ENCODE assay signal across 8 cellular contexts in the genomic region with DNA sequence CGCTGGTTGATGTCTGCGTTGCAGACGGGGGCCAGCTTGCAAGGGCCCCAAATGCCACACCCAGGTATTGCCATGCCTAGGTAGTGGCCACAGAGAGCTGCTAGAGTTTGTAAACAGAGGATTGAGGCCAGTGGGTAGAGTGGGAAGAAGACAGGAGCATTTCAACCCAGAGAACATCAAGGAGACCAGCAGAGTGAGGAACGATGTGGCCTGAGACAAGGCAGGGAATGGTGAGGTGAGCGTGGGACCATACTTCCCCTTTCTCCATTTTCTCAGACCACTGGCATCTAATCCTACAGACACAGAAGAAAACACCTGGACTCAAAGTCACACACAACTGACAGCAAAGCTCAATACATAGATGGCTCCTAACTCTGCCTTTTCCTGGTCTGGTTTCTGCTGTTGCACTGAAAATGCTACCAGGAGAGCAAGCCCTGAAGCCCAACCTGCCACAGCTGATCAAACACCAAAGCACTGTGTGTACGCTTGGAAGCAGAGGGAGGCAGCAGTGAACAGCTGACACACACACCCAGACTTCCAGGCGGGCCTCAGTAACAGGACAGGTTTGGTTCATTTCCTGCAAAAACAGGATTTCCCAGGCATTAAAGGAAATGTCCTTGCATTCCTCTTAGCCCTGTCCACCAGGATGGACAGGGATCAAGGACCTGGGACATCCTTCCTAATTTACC. TPM values are rescaled to one million over a fixed set of nuclear protein-coding genes. Genes with fewer than 3 reads are reported as not detected.
A peak's percentile ranks its signal among the peaks of the same experiment; 100 is the strongest.
DNase-seq lines count a peak whose midpoint lies in the region; ATAC-seq and TF ChIP-seq lines count a peak whose summit lies in the region.

No MANE protein-coding gene starts in this region.

- no peak overlapping the region for H3K27ac ChIP-seq in SK-N-SH (ENCODE audit: low read depth in 2 of 2, low read length in 1 of 2)
- H3K27ac ChIP-seq in subcutaneous abdominal adipose tissue (ENCODE audit: low read depth, low read length): no peak overlapping the region

- no peak overlapping the region for H2AFZ ChIP-seq in SK-N-SH (ENCODE audit: low read depth)

- H3K36me3 Mint-ChIP-seq in activated CD4-positive, alpha-beta T cell treated with anti-CD3 and anti-CD28 coated beads, Interleukin-2, amount 10 ng/mL, durations not matched to agents 24 days and 14 days (ENCODE audit: low read depth): no peaks in the 10 kb centered on the region

- H3F3A ChIP-seq in SK-N-SH (replicated peaks; ENCODE audit: insufficient read depth): no peaks in the 10 kb centered on the region

- peaks cover 3% of the 10 kb centered on the region for H3K9me3 Mint-ChIP-seq in activated CD4-positive, alpha-beta T cell treated with anti-CD3 and anti-CD28 coated beads, Interleukin-2, amount 10 ng/mL, durations not matched to agents 24 days and 14 days

- H3K9me3 ChIP-seq in SK-N-SH: no peaks in the 10 kb centered on the region
- peaks cover 0 to 5% (median 3%) of the 10 kb centered on the region in 5 donors for H3K9me3 ChIP-seq in subcutaneous abdominal adipose tissue (ENCODE audit: control insufficient read depth in 5 of 5, low read length in 5 of 5)

- peaks cover 33% of the 10 kb centered on the region for H3K27me3 Mint-ChIP-seq in activated CD4-positive, alpha-beta T cell treated with anti-CD3 and anti-CD28 coated beads, Interleukin-2, amount 10 ng/mL, durations not matched to agents 24 days and 14 days

- TF ChIP-seq EP300 in SK-N-SH (IDR thresholded peaks at IDR 0.05; ENCODE audit: borderline replicate concordance in 1 of 2, low read depth in 1 of 2, low read length in 1 of 2): no peak

- CTCF ChIA-PET in SK-N-SH (lab: Yijun Ruan, JAX): interaction anchor here (1.1 to 2.1 kb wide), 4 partner anchors 10 to 262 kb away, joined by 3 to 11 read pairs (median 5); no protein-coding TSS in a partner anchor

- TF ChIP-seq CTCF in SK-N-SH (IDR thresholded peaks at IDR 0.05): no peak

- H3K4me1 Mint-ChIP-seq in activated CD4-positive, alpha-beta T cell treated with anti-CD3 and anti-CD28 coated beads, Interleukin-2, amount 10 ng/mL, durations not matched to agents 24 days and 14 days: peaks cover 4% of the 10 kb centered on the region

- no peak overlapping the region for H3K4me3 ChIP-seq in SK-N-SH (ENCODE audit: low read depth in 2 of 2, low read length in 1 of 2)
- peak overlapping the region in 4 of 5 donors; percentile 16 to 75 (median 65) for H3K4me3 ChIP-seq in subcutaneous abdominal adipose tissue (ENCODE audit: low read depth in 1 of 5, low read length in 5 of 5)

- H3K9me2 ChIP-seq in SK-N-SH: no peaks in the 10 kb centered on the region

- DNase-seq in SK-N-SH: peak; percentile 60
- DNase-seq in NCI-H748 treated with DMSO at 0.1 percent for 48 hours (lab: John Stamatoyannopoulos, UW): peak; percentile 55
- DNase-seq in left ventricle myocardium superior: no peak
- no peak for DNase-seq in KG1 (lab: John Stamatoyannopoulos, UW)
- no peak for DNase-seq in activated CD4-positive, alpha-beta T cell treated with anti-CD3 and anti-CD28 coated beads, Interleukin-2, amount 50 U/mL, for 4 hours
- no peak for DNase-seq in activated CD4-positive, alpha-beta T cell treated with anti-CD3 and anti-CD28 coated beads, Interleukin-2, amount 10 ng/mL, durations not matched to agents 24 days and 14 days

- H3K27me3 ChIP-seq in SK-N-SH (ENCODE audit: insufficient read depth) (no peaks in the 10 kb centered on the region), subcutaneous abdominal adipose tissue (ENCODE audit: control insufficient read depth in 5 of 5, insufficient read depth in 4 of 5, low read length in 5 of 5) (peaks cover 0 to 15% (median 0%) of the 10 kb centered on the region in 5 donors)

- no peak overlapping the region for H3K27ac Mint-ChIP-seq in activated CD4-positive, alpha-beta T cell treated with anti-CD3 and anti-CD28 coated beads, Interleukin-2, amount 10 ng/mL, durations not matched to agents 24 days and 14 days

- no peak overlapping the region for H3K9ac ChIP-seq in SK-N-SH
- no peak overlapping the region for H3K9ac ChIP-seq in subcutaneous abdominal adipose tissue (ENCODE audit: low read length in 5 of 5)

- no peaks in the 10 kb centered on the region for H3K36me3 ChIP-seq in SK-N-SH (replicated peaks in 1 of 2; ENCODE audit: control insufficient read depth in 1 of 2, insufficient read depth in 2 of 2, low read length in 1 of 2)
- H3K36me3 ChIP-seq in subcutaneous abdominal adipose tissue (ENCODE audit: control insufficient read depth in 5 of 5, insufficient read depth in 5 of 5, low read length in 5 of 5): no peaks in the 10 kb centered on the region

- no peaks in the 10 kb centered on the region for H3K79me2 ChIP-seq in SK-N-SH (ENCODE audit: insufficient read depth)

- H4K20me1 ChIP-seq in SK-N-SH (ENCODE audit: insufficient read depth): no peaks in the 10 kb centered on the region

- POLR2A ChIA-PET in SK-N-SH (lab: Yijun Ruan, JAX): no interaction called here

- no peak for ATAC-seq in SK-N-SH treated with all-trans-retinoic acid at 6 μM for 48 hours
- peak; percentile 71 for ATAC-seq in left ventricle myocardium superior

- intact Hi-C loops in left ventricle myocardium superior (cut with micrococcal nuclease): no loop called here
- intact Hi-C loops in activated CD4-positive, alpha-beta T cell treated with anti-CD3 and anti-CD28 coated beads, Interleukin-2, amount 10 ng/mL, durations not matched to agents 24 days and 14 days (cut with micrococcal nuclease): no loop called here

- WGBS in SK-N-SH (ENCODE audit: low lambda C conversion rate): 60% methylated on average over 7 of the region's 7 CpGs

- no peak overlapping the region for H3K4me3 Mint-ChIP-seq in activated CD4-positive, alpha-beta T cell treated with anti-CD3 and anti-CD28 coated beads, Interleukin-2, amount 10 ng/mL, durations not matched to agents 24 days and 14 days

- no peak; the same call in 1 of the 2 replicates for TF ChIP-seq RAD21 in SK-N-SH (IDR thresholded peaks at IDR 0.05; ENCODE audit: low read length)

- H3K4me2 ChIP-seq in SK-N-SH: no peak overlapping the region

- H3K4me1 ChIP-seq in SK-N-SH (ENCODE audit: control insufficient read depth in 1 of 2, insufficient read depth in 2 of 2, low read depth in 1 of 2, low read length in 1 of 2) (peaks cover 0 to 3% of the 10 kb centered on the region in 2 experiments; a peak in 1 of 4 replicates), subcutaneous abdominal adipose tissue (ENCODE audit: control insufficient read depth in 5 of 5, insufficient read depth in 5 of 5, low read length in 5 of 5) (peaks cover 9 to 32% (median 12%) of the 10 kb centered on the region in 5 donors)

TF ChIP-seq in SK-N-SH, 30 proteins besides CTCF, POLR2A, EP300 and RAD21 (continues in another document):
- TF ChIP-seq FOSL2 (IDR thresholded peaks at IDR 0.05; ENCODE audit: borderline replicate concordance, low read depth) (no peak), SIN3A (IDR thresholded peaks at IDR 0.05; ENCODE audit: borderline replicate concordance, low read depth, low read length) (no peak), RCOR1 (IDR thresholded peaks at IDR 0.05; ENCODE audit: low read length) (no peak), FOXJ3 (CRISPR knock-in tag; IDR thresholded peaks at IDR 0.05) (no peak), CHD2 (IDR thresholded peaks at IDR 0.05; ENCODE audit: low read length, partially characterized antibody) (no peak), TCF12 (IDR thresholded peaks at IDR 0.05) (no peak), TEAD4 (IDR thresholded peaks at IDR 0.05; ENCODE audit: borderline replicate concordance, insufficient read depth) (no peak), SMC3 (IDR thresholded peaks at IDR 0.05; ENCODE audit: low read depth, low read length) (no peak)
- TF ChIP-seq, protein P1, sequence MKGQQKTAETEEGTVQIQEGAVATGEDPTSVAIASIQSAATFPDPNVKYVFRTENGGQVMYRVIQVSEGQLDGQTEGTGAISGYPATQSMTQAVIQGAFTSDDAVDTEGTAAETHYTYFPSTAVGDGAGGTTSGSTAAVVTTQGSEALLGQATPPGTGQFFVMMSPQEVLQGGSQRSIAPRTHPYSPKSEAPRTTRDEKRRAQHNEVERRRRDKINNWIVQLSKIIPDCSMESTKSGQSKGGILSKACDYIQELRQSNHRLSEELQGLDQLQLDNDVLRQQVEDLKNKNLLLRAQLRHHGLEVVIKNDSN (IDR thresholded peaks at IDR 0.05; ENCODE audit: borderline replicate concordance, low read depth): no peak

TF ChIP-seq in SK-N-SH treated with all-trans-retinoic acid at 6 μM for 48 hours, 23 proteins besides CTCF, POLR2A, EP300 and RAD21 (continues in another document):
- TF ChIP-seq RARB (CRISPR knock-in tag; IDR thresholded peaks at IDR 0.05) (no peak), ZC3H10 (CRISPR knock-in tag; IDR thresholded peaks at IDR 0.05) (no peak), CREB5 (CRISPR knock-in tag; IDR thresholded peaks at IDR 0.05; ENCODE audit: low read depth) (no peak), ISL1 (CRISPR knock-in tag; IDR thresholded peaks at IDR 0.05) (no peak), ARNTL (CRISPR knock-in tag; IDR thresholded peaks at IDR 0.05; ENCODE audit: borderline replicate concordance, low read depth) (no peak), ZFP30 (CRISPR knock-in tag; IDR thresholded peaks at IDR 0.05) (no peak)

RNA-seq across cellular contexts. Expression of gene FAM174B, which starts 1.6 kb away (rescaled TPM):
- 0.18 and 0.30 TPM in 2 replicates for polyA plus RNA-seq in SK-N-SH (2012; rRNA removed)
- polyA plus RNA-seq in SK-N-SH (2012; cell fraction: cytosol; rRNA removed): 0.12 and 0.16 TPM in 2 replicates
- 0.05 and 0.74 TPM in 2 replicates for polyA plus RNA-seq in SK-N-SH (2012; cell fraction: nucleus; rRNA removed)
- 12.6 TPM for total RNA-seq in left ventricle myocardium superior
- total RNA-seq in activated CD4-positive, alpha-beta T cell treated with anti-CD3 and anti-CD28 coated beads, Interleukin-2, amount 10 ng/mL, durations not matched to agents 24 days and 14 days: 1.9 and 3.0 TPM in 2 replicates

Comparison
In these comparisons a context has a peak if more than half of its experiments do, and no peak if none do; other contexts are left out.
1. DNase-seq: peak in SK-N-SH (single experiment) and NCI-H748 treated with DMSO at 0.1 percent for 48 hours (single experiment); none in left ventricle myocardium superior (single experiment), KG1 (single experiment), activated CD4-positive, alpha-beta T cell treated with anti-CD3 and anti-CD28 coated beads, Interleukin-2, amount 50 U/mL, for 4 hours (0 of 2) and activated CD4-positive, alpha-beta T cell treated with anti-CD3 and anti-CD28 coated beads, Interleukin-2, amount 10 ng/mL, durations not matched to agents 24 days and 14 days (single experiment).
2. H3K4me3 ChIP-seq: peak in subcutaneous abdominal adipose tissue (4 of 5); none in SK-N-SH (0 of 2).